Comparison of ENCODE assay signal across 26 cellular contexts in genomic region chr2:12852135-12852534, GRCh38.
"Had no signal": no experiment of that assay in that cellular context is flagged by ENCODE, and none has a peak within 500 bp of the region (broad histone marks: within the 10 kb centered on the region; RNA-seq: fewer than 3 reads in every experiment).

No MANE protein-coding gene starts in this region.

- H3K9me3 ChIP-seq: Peyer's patch, SK-N-SH had no signal

- H3K4me3 ChIP-seq: Peyer's patch, SJCRH30 had no signal

- H3K36me3 ChIP-seq: Peyer's patch, SJCRH30 had no signal

- DNase-seq: activated B cell treated with CpG ODN at 0.5 μM for 24 hours; activated CD4-positive, alpha-beta memory T cell treated with anti-CD3 and anti-CD28 coated beads for 36 hours; activated CD4-positive, alpha-beta T cell treated with anti-CD3 and anti-CD28 coated beads, Interleukin-2, amount 10 ng/mL, durations not matched to agents 7 days and 5 days; activated CD8-positive, alpha-beta memory T cell treated with anti-CD3 and anti-CD28 coated beads for 24 hours; activated gamma-delta T cell treated with Interleukin-2 at 50 U/mL for 16 hours; activated naive CD4-positive, alpha-beta T cell treated with anti-CD3 and anti-CD28 coated beads, Interleukin-2, amount 10 ng/mL, durations not matched to agents 7 days and 5 days; activated naive CD8-positive, alpha-beta T cell treated with anti-CD3 and anti-CD28 coated beads for 36 hours; activated T-cell treated with anti-CD3 and anti-CD28 coated beads for 4 hours; activated T-cell treated with anti-CD3 and anti-CD28 coated beads, Interleukin-2, amount 50 U/mL, for 48 hours; anterior cingulate cortex; cerebellar nuclear complex; MM.1S; NCI-H1092; NCI-H1417; NCI-H1930; NCI-H2171; NCI-H2227 treated with DMSO at 0.1 percent for 48 hours; NCI-H526 treated with DMSO at 0.1 percent for 48 hours; NCI-H82; Peyer's patch; Right ventricle myocardium superior; SJCRH30; SK-N-SH; T-helper 1 cell had no signal

- H3K4me1 ChIP-seq: Peyer's patch had no signal

- H3K27ac ChIP-seq: KMS-11, Peyer's patch, RWPE1, SJCRH30 had no signal

- H3K27me3 ChIP-seq: Peyer's patch, SJCRH30 had no signal
